In the genomic region with DNA sequence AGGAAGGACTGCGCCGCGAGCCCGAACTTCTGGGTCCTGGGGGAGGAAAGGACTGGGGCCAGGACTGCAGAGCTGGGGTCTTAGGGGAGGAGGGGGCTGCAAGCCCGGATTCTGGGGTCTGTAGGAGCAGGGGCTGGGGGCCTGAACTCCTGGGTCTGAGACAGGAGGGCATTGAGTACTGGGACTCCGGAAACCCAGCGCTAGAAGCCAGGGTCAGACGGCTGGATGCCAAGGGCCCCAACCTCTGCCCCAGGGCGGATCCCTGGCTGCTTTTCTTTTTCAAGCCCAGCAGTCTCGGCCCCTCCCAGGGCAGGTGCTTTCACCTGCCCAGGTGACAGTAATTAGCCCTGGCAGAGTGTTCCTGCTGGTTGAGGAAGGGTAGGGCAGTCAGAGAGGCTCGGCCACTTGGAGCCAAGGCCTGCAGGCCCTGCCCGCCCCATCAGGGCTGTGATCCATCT, we compare ENCODE assay signal across 11 cellular contexts. TPM values are rescaled to one million over a fixed set of nuclear protein-coding genes. Genes with fewer than 3 reads are reported as not detected.
DNase-seq lines count a peak whose midpoint lies in the region; ATAC-seq and TF ChIP-seq lines count a peak whose summit lies in the region.
"Had no signal": no experiment of that assay in that cellular context is flagged by ENCODE, and none has a peak within 500 bp of the region (broad histone marks: within the 10 kb centered on the region; RNA-seq: fewer than 3 reads in every experiment).

No MANE protein-coding gene starts in this region.

- H3K27me3 ChIP-seq in H7 (ENCODE audit: control insufficient read depth, insufficient read depth, low read length) (peaks cover 21% of the 10 kb centered on the region), rectal smooth muscle tissue (ENCODE audit: control insufficient read depth, insufficient read depth, low read length) (peaks cover 10% of the 10 kb centered on the region)

- H3K27ac ChIP-seq in rectal smooth muscle tissue (ENCODE audit: low read depth, low read length): no peak overlapping the region
- no peak overlapping the region for H3K27ac ChIP-seq in RWPE1
- H3K27ac ChIP-seq: neutrophil had no signal

- CTCF ChIA-PET in RWPE1 (lab: Yijun Ruan, JAX): interaction anchor here (0.8 kb wide), 1 partner anchor 122 kb away, joined by 4 read pairs; no protein-coding TSS in a partner anchor

- no peak overlapping the region for H3K9ac ChIP-seq in rectal smooth muscle tissue (ENCODE audit: low read length)

- TF ChIP-seq CTCF in RWPE1 (conservative IDR thresholded peaks at IDR 0.05; ENCODE audit: low read depth): no peak

- no peak for ATAC-seq in sciatic nerve
- ATAC-seq in GM21723 (IDR thresholded peaks at IDR 0.05; ENCODE audit: unreplicated experiment): no peak

- H3K4me3 ChIP-seq in H7 (ENCODE audit: insufficient read depth, low read depth, low read length) (peak overlapping the region; percentile 39; the same call in 1 of the 2 replicates), iPS-11a (ENCODE audit: low read depth, low read length) (peak overlapping the region; percentile 43), rectal smooth muscle tissue (ENCODE audit: low read length) (peak overlapping the region; percentile 35)

- intact Hi-C loops in sciatic nerve (cut with DNase I): no loop called here

- peak; percentile 81 for DNase-seq in H7
- peak; percentile 89 for DNase-seq in NCI-H510A (lab: John Stamatoyannopoulos, UW)
- no peak for DNase-seq in activated CD4-positive, alpha-beta T cell treated with anti-CD3 and anti-CD28 coated beads for 1 hour
- DNase-seq in sciatic nerve (ENCODE audit: low spot score): no peak
- DNase-seq in RWPE1 (ENCODE audit: low spot score): no peak
- DNase-seq: activated B cell treated with CpG ODN at 0.5 μM for 24 hours; NK-92 treated with Interleukin-12 subunit alpha and Interleukin-12 subunit beta, amount 100 ng/mL, for 24 hours had no signal

- H3K4me1 ChIP-seq in rectal smooth muscle tissue (ENCODE audit: control insufficient read depth, insufficient read depth, low read length): no peaks in the 10 kb centered on the region

- POLR2A ChIA-PET in RWPE1 (lab: Yijun Ruan, JAX; ENCODE audit: low non-redundant PET): interaction anchor here (1.0 kb wide), 1 partner anchor 22 kb away, joined by 4 read pairs; no protein-coding TSS in a partner anchor

- no peaks in the 10 kb centered on the region for H3K36me3 ChIP-seq in H7 (replicated peaks; ENCODE audit: control insufficient read depth, insufficient read depth, low read length)
- H3K36me3 ChIP-seq in rectal smooth muscle tissue (ENCODE audit: control insufficient read depth, insufficient read depth, low read length): no peaks in the 10 kb centered on the region
- H3K36me3 ChIP-seq: neutrophil had no signal

RNA-seq across cellular contexts. Expression of gene MYH14, which starts 2.3 kb away (rescaled TPM):
- 4.1 and 6.1 TPM in 2 replicates for total RNA-seq in H7 (2014; rRNA removed; shearing (Covaris generic))
- 48.7 TPM for total RNA-seq in sciatic nerve
- total RNA-seq: activated B cell treated with CpG ODN at 0.5 μM for 24 hours had no signal

RNA-seq across cellular contexts. Expression of gene IZUMO2, which starts 42.6 kb away (rescaled TPM):
- not detected in 2 replicates for total RNA-seq in H7 (2014; rRNA removed; shearing (Covaris generic))
- not detected for total RNA-seq in sciatic nerve
- total RNA-seq: activated B cell treated with CpG ODN at 0.5 μM for 24 hours had no signal

Comparison
In these comparisons a context has a peak if more than half of its experiments do, and no peak if none do; other contexts are left out.
1. DNase-seq: peak in H7 (single experiment) and NCI-H510A (single experiment); none in activated CD4-positive, alpha-beta T cell treated with anti-CD3 and anti-CD28 coated beads for 1 hour (single experiment), sciatic nerve (single experiment) and RWPE1 (single experiment).
2. Peak in every context shown above with its lines, with median percentiles within 50 percentile points of each other: H3K4me3 ChIP-seq.